14 cellular contexts compared by ENCODE assay signal in genomic region chr9:129379181-129379836, GRCh38.
"Had no signal": no experiment of that assay in that cellular context is flagged by ENCODE, and none has a peak within 500 bp of the region (broad histone marks: within the 10 kb centered on the region; RNA-seq: fewer than 3 reads in every experiment).

No MANE protein-coding gene starts in this region.

- H3K36me3 ChIP-seq: colonic mucosa, ovary, upper lobe of left lung had no signal

- ATAC-seq: activated CD8-positive, alpha-beta T cell treated with anti-CD3 and anti-CD28 coated beads, Interleukin-2, amount 10 ng/mL, durations not matched to agents 7 days and 5 days; activated naive CD8-positive, alpha-beta T cell treated with anti-CD3 and anti-CD28 coated beads, Interleukin-2, amount 50 U/mL, for 24 hours; stimulated activated naive CD8-positive, alpha-beta T cell treated with anti-CD3 and anti-CD28 coated beads, Interleukin-15, amount 100 ng/mL, for 72 hours; WTC11 had no signal

- H3K27me3 ChIP-seq: colonic mucosa, ovary, upper lobe of left lung had no signal

- H3K4me3 ChIP-seq: colonic mucosa, ovary, upper lobe of left lung had no signal

- H3K9me3 ChIP-seq: colonic mucosa, ovary, upper lobe of left lung had no signal

- DNase-seq: activated CD4-positive, alpha-beta T cell treated with anti-CD3 and anti-CD28 coated beads, Interleukin-2, amount 10 ng/mL, durations not matched to agents 24 days and 14 days; activated CD8-positive, alpha-beta memory T cell treated with anti-CD3 and anti-CD28 coated beads, Interleukin-2, amount 50 U/mL, for 4 hours; activated CD8-positive, alpha-beta T cell treated with anti-CD3 and anti-CD28 coated beads, Interleukin-2, amount 10 ng/mL, durations not matched to agents 7 days and 5 days; activated naive CD4-positive, alpha-beta T cell treated with Interleukin-2 at 50 U/mL for 16 hours; activated naive CD8-positive, alpha-beta T cell treated with anti-CD3 and anti-CD28 coated beads, Interleukin-2, amount 50 U/mL, for 24 hours; caudate nucleus; colonic mucosa; effector memory CD4-positive, alpha-beta T cell; foreskin melanocyte; ovary; stimulated activated CD4-positive, alpha-beta T cell treated with anti-CD3 and anti-CD28 coated beads, Interleukin-1b, Interleukin-23, amount 100 ng/mL, for 48 hours; stimulated activated naive CD8-positive, alpha-beta T cell treated with anti-CD3 and anti-CD28 coated beads, Interleukin-15, amount 100 ng/mL, for 72 hours; upper lobe of left lung had no signal

- H3K27ac ChIP-seq: colonic mucosa, ovary, upper lobe of left lung had no signal
